In the genomic region with DNA sequence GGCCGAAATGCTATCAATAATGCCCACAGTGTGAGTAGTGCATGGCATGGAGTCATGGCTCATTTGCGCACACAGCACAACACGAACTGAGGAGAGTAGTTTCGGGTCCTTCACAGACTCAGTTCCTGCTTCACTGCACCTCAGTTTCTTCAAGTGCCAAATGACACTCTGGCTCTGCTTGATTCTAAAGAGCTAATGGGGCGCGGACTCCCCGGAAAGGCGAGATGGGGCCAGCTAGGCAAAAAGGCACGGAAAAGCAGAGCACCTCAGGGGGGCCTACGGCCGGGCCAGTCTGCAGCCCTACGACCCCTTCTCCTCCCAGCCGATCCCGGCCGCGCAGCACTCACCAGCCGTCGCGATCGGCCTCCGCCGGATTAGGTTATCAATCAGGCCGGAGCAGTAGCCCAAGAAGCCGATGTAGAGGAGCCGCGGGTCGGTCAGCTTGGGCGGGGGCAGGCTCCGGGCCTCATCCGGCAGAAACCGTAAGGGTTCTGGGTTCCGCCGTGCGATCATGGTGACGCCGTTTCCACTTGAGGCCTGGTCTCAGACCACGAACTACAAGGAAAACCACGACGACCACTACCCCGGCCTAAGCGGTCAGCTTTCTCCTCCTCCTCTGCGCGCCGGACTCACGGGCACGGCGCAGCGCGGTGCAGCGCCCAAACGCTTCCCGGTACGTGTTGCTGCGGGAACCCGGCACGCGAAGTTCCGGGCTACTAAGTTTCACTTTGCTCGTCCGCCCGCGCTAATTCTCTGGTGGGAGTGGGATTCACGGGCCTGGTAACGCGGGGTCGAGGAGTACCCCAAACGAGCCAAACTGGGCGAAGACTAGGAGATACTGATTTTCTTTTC, we compare ENCODE assay signal across 1 cellular context.
TF ChIP-seq lines count a peak whose summit lies in the region.

A gene (minus strand): TSS at position 631 of the 852 bp plus-strand sequence. CDS start 118 bp downstream, at position 513.

TF ChIP-seq in HepG2, 621 proteins besides CTCF, POLR2A, EP300 and RAD21 (continued from another document and continues in another):
- TF ChIP-seq, protein P1, sequence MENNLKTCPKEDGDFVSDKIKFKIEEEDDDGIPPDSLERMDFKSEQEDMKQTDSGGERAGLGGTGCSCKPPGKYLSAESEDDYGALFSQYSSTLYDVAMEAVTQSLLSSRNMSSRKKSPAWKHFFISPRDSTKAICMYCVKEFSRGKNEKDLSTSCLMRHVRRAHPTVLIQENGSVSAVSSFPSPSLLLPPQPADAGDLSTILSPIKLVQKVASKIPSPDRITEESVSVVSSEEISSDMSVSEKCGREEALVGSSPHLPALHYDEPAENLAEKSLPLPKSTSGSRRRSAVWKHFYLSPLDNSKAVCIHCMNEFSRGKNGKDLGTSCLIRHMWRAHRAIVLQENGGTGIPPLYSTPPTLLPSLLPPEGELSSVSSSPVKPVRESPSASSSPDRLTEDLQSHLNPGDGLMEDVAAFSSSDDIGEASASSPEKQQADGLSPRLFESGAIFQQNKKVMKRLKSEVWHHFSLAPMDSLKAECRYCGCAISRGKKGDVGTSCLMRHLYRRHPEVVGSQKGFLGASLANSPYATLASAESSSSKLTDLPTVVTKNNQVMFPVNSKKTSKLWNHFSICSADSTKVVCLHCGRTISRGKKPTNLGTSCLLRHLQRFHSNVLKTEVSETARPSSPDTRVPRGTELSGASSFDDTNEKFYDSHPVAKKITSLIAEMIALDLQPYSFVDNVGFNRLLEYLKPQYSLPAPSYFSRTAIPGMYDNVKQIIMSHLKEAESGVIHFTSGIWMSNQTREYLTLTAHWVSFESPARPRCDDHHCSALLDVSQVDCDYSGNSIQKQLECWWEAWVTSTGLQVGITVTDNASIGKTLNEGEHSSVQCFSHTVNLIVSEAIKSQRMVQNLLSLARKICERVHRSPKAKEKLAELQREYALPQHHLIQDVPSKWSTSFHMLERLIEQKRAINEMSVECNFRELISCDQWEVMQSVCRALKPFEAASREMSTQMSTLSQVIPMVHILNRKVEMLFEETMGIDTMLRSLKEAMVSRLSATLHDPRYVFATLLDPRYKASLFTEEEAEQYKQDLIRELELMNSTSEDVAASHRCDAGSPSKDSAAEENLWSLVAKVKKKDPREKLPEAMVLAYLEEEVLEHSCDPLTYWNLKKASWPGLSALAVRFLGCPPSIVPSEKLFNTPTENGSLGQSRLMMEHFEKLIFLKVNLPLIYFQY (CRISPR knock-in tag; IDR thresholded peaks at IDR 0.05; ENCODE audit: borderline replicate concordance) = peak; percentile 68; the same call in 1 of the 2 replicates
- TF ChIP-seq, protein P2, sequence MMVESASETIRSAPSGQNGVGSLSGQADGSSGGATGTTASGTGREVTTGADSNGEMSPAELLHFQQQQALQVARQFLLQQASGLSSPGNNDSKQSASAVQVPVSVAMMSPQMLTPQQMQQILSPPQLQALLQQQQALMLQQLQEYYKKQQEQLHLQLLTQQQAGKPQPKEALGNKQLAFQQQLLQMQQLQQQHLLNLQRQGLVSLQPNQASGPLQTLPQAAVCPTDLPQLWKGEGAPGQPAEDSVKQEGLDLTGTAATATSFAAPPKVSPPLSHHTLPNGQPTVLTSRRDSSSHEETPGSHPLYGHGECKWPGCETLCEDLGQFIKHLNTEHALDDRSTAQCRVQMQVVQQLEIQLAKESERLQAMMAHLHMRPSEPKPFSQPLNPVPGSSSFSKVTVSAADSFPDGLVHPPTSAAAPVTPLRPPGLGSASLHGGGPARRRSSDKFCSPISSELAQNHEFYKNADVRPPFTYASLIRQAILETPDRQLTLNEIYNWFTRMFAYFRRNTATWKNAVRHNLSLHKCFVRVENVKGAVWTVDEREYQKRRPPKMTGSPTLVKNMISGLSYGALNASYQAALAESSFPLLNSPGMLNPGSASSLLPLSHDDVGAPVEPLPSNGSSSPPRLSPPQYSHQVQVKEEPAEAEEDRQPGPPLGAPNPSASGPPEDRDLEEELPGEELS (CRISPR knock-in tag; IDR thresholded peaks at IDR 0.05) = peak; percentile 78
- TF ChIP-seq ZMYM2 (CRISPR knock-in tag; IDR thresholded peaks at IDR 0.05) = no peak
- TF ChIP-seq ZNF644 (CRISPR knock-in tag; IDR thresholded peaks at IDR 0.05; ENCODE audit: low read depth) = no peak
- TF ChIP-seq ZNF431 (CRISPR knock-in tag; IDR thresholded peaks at IDR 0.05; ENCODE audit: borderline replicate concordance, low read depth) = peak; percentile 93
- peak; percentile 24; the same call in 1 of the 2 replicates for TF ChIP-seq ATAD3A (CRISPR knock-in tag; IDR thresholded peaks at IDR 0.05)
- no peak for TF ChIP-seq MAZ (IDR thresholded peaks at IDR 0.05; ENCODE audit: borderline replicate concordance, low read depth, low read length)
- peak; percentile 89 for TF ChIP-seq MAZ (CRISPR knock-in tag; IDR thresholded peaks at IDR 0.05; ENCODE audit: low read depth)
- TF ChIP-seq ZFAT (CRISPR knock-in tag; conservative IDR thresholded peaks at IDR 0.05) = 0 out of 2 replicates have a peak, but pooled peaks have one; percentile 81
- TF ChIP-seq LCORL (IDR thresholded peaks at IDR 0.05) = no peak
- TF ChIP-seq LCORL (CRISPR knock-in tag; IDR thresholded peaks at IDR 0.05) = peak; percentile 88
- peak; percentile 82 for TF ChIP-seq IRX3 (CRISPR knock-in tag; IDR thresholded peaks at IDR 0.05; ENCODE audit: borderline replicate concordance, low read depth)
- peak; percentile 95 for TF ChIP-seq ZNF747 (CRISPR knock-in tag; IDR thresholded peaks at IDR 0.05; ENCODE audit: borderline replicate concordance)
- no peak for TF ChIP-seq NFE2L1 (CRISPR knock-in tag; IDR thresholded peaks at IDR 0.05; ENCODE audit: borderline replicate concordance)
- TF ChIP-seq SSRP1 (CRISPR knock-in tag; IDR thresholded peaks at IDR 0.05) = peak; percentile 83; the same call in 1 of the 2 replicates
- TF ChIP-seq, protein P3, sequence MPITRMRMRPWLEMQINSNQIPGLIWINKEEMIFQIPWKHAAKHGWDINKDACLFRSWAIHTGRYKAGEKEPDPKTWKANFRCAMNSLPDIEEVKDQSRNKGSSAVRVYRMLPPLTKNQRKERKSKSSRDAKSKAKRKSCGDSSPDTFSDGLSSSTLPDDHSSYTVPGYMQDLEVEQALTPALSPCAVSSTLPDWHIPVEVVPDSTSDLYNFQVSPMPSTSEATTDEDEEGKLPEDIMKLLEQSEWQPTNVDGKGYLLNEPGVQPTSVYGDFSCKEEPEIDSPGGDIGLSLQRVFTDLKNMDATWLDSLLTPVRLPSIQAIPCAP (CRISPR knock-in tag; IDR thresholded peaks at IDR 0.05; ENCODE audit: low read depth) = peak; percentile 95
- TF ChIP-seq ZNF124 (CRISPR knock-in tag; IDR thresholded peaks at IDR 0.05) = peak; percentile 96
- TF ChIP-seq ZNF205 (CRISPR knock-in tag; IDR thresholded peaks at IDR 0.05) = peak; percentile 85; the same call in 1 of the 2 replicates
- TF ChIP-seq HNRNPLL (IDR thresholded peaks at IDR 0.05; ENCODE audit: low read depth, low read length, poor library complexity, severe bottlenecking) = peak; percentile 87
- TF ChIP-seq, protein P4, sequence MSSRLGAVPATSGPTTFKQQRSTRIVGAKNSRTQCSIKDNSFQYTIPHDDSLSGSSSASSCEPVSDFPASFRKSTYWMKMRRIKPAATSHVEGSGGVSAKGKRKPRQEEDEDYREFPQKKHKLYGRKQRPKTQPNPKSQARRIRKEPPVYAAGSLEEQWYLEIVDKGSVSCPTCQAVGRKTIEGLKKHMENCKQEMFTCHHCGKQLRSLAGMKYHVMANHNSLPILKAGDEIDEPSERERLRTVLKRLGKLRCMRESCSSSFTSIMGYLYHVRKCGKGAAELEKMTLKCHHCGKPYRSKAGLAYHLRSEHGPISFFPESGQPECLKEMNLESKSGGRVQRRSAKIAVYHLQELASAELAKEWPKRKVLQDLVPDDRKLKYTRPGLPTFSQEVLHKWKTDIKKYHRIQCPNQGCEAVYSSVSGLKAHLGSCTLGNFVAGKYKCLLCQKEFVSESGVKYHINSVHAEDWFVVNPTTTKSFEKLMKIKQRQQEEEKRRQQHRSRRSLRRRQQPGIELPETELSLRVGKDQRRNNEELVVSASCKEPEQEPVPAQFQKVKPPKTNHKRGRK (CRISPR knock-in tag; IDR thresholded peaks at IDR 0.05) = no peak
- TF ChIP-seq, protein P5, sequence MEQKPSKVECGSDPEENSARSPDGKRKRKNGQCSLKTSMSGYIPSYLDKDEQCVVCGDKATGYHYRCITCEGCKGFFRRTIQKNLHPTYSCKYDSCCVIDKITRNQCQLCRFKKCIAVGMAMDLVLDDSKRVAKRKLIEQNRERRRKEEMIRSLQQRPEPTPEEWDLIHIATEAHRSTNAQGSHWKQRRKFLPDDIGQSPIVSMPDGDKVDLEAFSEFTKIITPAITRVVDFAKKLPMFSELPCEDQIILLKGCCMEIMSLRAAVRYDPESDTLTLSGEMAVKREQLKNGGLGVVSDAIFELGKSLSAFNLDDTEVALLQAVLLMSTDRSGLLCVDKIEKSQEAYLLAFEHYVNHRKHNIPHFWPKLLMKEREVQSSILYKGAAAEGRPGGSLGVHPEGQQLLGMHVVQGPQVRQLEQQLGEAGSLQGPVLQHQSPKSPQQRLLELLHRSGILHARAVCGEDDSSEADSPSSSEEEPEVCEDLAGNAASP (CRISPR knock-in tag; IDR thresholded peaks at IDR 0.05; ENCODE audit: borderline replicate concordance) = peak; percentile 89
- peak; percentile 95 for TF ChIP-seq GABPB1 (CRISPR knock-in tag; IDR thresholded peaks at IDR 0.05)
- no peak; the same call in 1 of the 2 replicates for TF ChIP-seq SIX1 (CRISPR knock-in tag; IDR thresholded peaks at IDR 0.05; ENCODE audit: borderline replicate concordance)
- no peak for TF ChIP-seq ARID2 (CRISPR knock-in tag; IDR thresholded peaks at IDR 0.05; ENCODE audit: borderline replicate concordance)
- TF ChIP-seq, protein P6, sequence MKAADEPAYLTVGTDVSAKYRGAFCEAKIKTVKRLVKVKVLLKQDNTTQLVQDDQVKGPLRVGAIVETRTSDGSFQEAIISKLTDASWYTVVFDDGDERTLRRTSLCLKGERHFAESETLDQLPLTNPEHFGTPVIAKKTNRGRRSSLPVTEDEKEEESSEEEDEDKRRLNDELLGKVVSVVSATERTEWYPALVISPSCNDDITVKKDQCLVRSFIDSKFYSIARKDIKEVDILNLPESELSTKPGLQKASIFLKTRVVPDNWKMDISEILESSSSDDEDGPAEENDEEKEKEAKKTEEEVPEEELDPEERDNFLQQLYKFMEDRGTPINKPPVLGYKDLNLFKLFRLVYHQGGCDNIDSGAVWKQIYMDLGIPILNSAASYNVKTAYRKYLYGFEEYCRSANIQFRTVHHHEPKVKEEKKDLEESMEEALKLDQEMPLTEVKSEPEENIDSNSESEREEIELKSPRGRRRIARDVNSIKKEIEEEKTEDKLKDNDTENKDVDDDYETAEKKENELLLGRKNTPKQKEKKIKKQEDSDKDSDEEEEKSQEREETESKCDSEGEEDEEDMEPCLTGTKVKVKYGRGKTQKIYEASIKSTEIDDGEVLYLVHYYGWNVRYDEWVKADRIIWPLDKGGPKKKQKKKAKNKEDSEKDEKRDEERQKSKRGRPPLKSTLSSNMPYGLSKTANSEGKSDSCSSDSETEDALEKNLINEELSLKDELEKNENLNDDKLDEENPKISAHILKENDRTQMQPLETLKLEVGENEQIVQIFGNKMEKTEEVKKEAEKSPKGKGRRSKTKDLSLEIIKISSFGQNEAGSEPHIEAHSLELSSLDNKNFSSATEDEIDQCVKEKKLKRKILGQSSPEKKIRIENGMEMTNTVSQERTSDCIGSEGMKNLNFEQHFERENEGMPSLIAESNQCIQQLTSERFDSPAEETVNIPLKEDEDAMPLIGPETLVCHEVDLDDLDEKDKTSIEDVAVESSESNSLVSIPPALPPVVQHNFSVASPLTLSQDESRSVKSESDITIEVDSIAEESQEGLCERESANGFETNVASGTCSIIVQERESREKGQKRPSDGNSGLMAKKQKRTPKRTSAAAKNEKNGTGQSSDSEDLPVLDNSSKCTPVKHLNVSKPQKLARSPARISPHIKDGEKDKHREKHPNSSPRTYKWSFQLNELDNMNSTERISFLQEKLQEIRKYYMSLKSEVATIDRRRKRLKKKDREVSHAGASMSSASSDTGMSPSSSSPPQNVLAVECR (CRISPR knock-in tag; IDR thresholded peaks at IDR 0.05; ENCODE audit: borderline replicate concordance) = peak; percentile 95
- TF ChIP-seq CEBPG (CRISPR knock-in tag; IDR thresholded peaks at IDR 0.05) = peak; percentile 59
- TF ChIP-seq, protein P7, sequence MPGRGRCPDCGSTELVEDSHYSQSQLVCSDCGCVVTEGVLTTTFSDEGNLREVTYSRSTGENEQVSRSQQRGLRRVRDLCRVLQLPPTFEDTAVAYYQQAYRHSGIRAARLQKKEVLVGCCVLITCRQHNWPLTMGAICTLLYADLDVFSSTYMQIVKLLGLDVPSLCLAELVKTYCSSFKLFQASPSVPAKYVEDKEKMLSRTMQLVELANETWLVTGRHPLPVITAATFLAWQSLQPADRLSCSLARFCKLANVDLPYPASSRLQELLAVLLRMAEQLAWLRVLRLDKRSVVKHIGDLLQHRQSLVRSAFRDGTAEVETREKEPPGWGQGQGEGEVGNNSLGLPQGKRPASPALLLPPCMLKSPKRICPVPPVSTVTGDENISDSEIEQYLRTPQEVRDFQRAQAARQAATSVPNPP (CRISPR knock-in tag; IDR thresholded peaks at IDR 0.05) = no peak
- peak; percentile 92 for TF ChIP-seq KDM5A (IDR thresholded peaks at IDR 0.05; ENCODE audit: borderline replicate concordance, low read length)
- TF ChIP-seq ARNT (IDR thresholded peaks at IDR 0.05) = no peak
- 0 out of 2 replicates have a peak, but pooled peaks have one; percentile 66 for TF ChIP-seq TBP (CRISPR knock-in tag; IDR thresholded peaks at IDR 0.05)
- TF ChIP-seq ZNF30 (CRISPR knock-in tag; IDR thresholded peaks at IDR 0.05) = 0 out of 2 replicates have a peak, but pooled peaks have one; percentile 54
- peak; percentile 58; the same call in 1 of the 2 replicates for TF ChIP-seq ZSCAN22 (CRISPR knock-in tag; IDR thresholded peaks at IDR 0.05)
- TF ChIP-seq NFRKB (IDR thresholded peaks at IDR 0.05) = no peak
- TF ChIP-seq, protein P8, sequence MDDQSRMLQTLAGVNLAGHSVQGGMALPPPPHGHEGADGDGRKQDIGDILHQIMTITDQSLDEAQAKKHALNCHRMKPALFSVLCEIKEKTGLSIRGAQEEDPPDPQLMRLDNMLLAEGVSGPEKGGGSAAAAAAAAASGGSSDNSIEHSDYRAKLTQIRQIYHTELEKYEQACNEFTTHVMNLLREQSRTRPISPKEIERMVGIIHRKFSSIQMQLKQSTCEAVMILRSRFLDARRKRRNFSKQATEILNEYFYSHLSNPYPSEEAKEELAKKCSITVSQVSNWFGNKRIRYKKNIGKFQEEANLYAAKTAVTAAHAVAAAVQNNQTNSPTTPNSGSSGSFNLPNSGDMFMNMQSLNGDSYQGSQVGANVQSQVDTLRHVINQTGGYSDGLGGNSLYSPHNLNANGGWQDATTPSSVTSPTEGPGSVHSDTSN (CRISPR knock-in tag; IDR thresholded peaks at IDR 0.05; ENCODE audit: borderline replicate concordance) = no peak
- no peak; the same call in 1 of the 2 replicates for TF ChIP-seq SMC3 (IDR thresholded peaks at IDR 0.05; ENCODE audit: low read length)
- TF ChIP-seq, protein P9, sequence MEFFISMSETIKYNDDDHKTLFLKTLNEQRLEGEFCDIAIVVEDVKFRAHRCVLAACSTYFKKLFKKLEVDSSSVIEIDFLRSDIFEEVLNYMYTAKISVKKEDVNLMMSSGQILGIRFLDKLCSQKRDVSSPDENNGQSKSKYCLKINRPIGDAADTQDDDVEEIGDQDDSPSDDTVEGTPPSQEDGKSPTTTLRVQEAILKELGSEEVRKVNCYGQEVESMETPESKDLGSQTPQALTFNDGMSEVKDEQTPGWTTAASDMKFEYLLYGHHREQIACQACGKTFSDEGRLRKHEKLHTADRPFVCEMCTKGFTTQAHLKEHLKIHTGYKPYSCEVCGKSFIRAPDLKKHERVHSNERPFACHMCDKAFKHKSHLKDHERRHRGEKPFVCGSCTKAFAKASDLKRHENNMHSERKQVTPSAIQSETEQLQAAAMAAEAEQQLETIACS (CRISPR knock-in tag; IDR thresholded peaks at IDR 0.05) = peak; percentile 88
- no peak; the same call in 1 of the 2 replicates for TF ChIP-seq RBAK (CRISPR knock-in tag; IDR thresholded peaks at IDR 0.05)
